In genomic region chr4:70992354-70992753, GRCh38 we compare ENCODE assay signal across 1 cellular context.
TF ChIP-seq lines count a peak whose summit lies in the region.

No MANE protein-coding gene starts in this region.

TF ChIP-seq in GM12878, 131 proteins besides CTCF, POLR2A, EP300 and RAD21 (continued from another document):
- TF ChIP-seq SPI1 (IDR thresholded peaks at IDR 0.05; ENCODE audit: borderline replicate concordance, insufficient read depth, low read depth, low read length) (no peak), ATF7 (IDR thresholded peaks at IDR 0.05; ENCODE audit: low read depth) (no peak), SREBF1 (IDR thresholded peaks at IDR 0.05; ENCODE audit: low read length) (no peak), PRDM15 (CRISPR knock-in tag; IDR thresholded peaks at IDR 0.05) (no peak), ZNF384 (IDR thresholded peaks at IDR 0.05; ENCODE audit: borderline replicate concordance, low read depth, low read length) (no peak)
